In genomic region chrX:34918856-34919255, GRCh38 we compare ENCODE assay signal across 9 cellular contexts. TPM values are rescaled to one million over a fixed set of nuclear protein-coding genes. Genes with fewer than 3 reads are reported as not detected.
DNase-seq lines count a peak whose midpoint lies in the region; ATAC-seq, FAIRE-seq and TF ChIP-seq lines count a peak whose summit lies in the region.
"Had no signal": no experiment of that assay in that cellular context is flagged by ENCODE, and none has a peak within 500 bp of the region (broad histone marks: within the 10 kb centered on the region; RNA-seq: fewer than 3 reads in every experiment).

No MANE protein-coding gene starts in this region.

- TF ChIP-seq CTCF in A549 (IDR thresholded peaks at IDR 0.05), result peak; percentile 58
- TF ChIP-seq CTCF in left lung (IDR thresholded peaks at IDR 0.05), result no peak

- no peak for TF ChIP-seq POLR2A in A549 (IDR thresholded peaks at IDR 0.05; ENCODE audit: low read length)

- peak; percentile 68 to 72 for TF ChIP-seq RAD21 in A549 (conservative IDR thresholded peaks at IDR 0.05 in 1 of 2, IDR thresholded peaks at IDR 0.05 in 1 of 2)

- H3K27ac Mint-ChIP-seq in activated naive CD4-positive, alpha-beta T cell treated with anti-CD3 and anti-CD28 coated beads, Interleukin-2, amount 50 U/mL, for 72 hours, result no peak overlapping the region
- H3K27ac Mint-ChIP-seq: activated naive CD8-positive, alpha-beta T cell had no signal

- peak; percentile 99 for FAIRE-seq in A549 (lab: Jason Lieb, UNC)

- no peaks in the 10 kb centered on the region for H3K27me3 ChIP-seq in left lung

- 0% methylated on average over 1 of the region's 1 CpG for WGBS in A549 (ENCODE audit: missing lambda C conversion rate)

- H3K9me3 ChIP-seq in A549 (no peaks in the 10 kb centered on the region), left lung (no peaks in the 10 kb centered on the region)

- POLR2A ChIA-PET in A549 (lab: Yijun Ruan, JAX), result no interaction called here

- H3K36me3 ChIP-seq in left lung, result no peaks in the 10 kb centered on the region

- intact Hi-C loops in left lung (cut with DNase I), result no loop called here

- no peaks in the 10 kb centered on the region for H3K36me3 Mint-ChIP-seq in activated naive CD4-positive, alpha-beta T cell treated with anti-CD3 and anti-CD28 coated beads, Interleukin-2, amount 50 U/mL, for 72 hours
- H3K36me3 Mint-ChIP-seq: activated naive CD8-positive, alpha-beta T cell had no signal

- H3K4me2 ChIP-seq in A549, result peak overlapping the region; percentile 64

- peaks cover 31% of the 10 kb centered on the region for H3K4me1 ChIP-seq in A549
- H3K4me1 ChIP-seq in left lung, result no peaks in the 10 kb centered on the region

- H3K9me3 Mint-ChIP-seq in activated naive CD4-positive, alpha-beta T cell treated with anti-CD3 and anti-CD28 coated beads, Interleukin-2, amount 50 U/mL, for 72 hours, result no peaks in the 10 kb centered on the region

- TF ChIP-seq EP300 in A549 (IDR thresholded peaks at IDR 0.05), result no peak

- H3K4me3 ChIP-seq in A549 (no peak overlapping the region), left lung (no peak overlapping the region)

- peak; percentile 29 to 70 for DNase-seq in A549 (ENCODE audit: low read depth in 1 of 2, low spot score in 1 of 2)
- peak; percentile 52 for DNase-seq in HCEC 1CT
- DNase-seq in iPS DF 19.7 (ENCODE audit: low read depth, low spot score), result peak; percentile 3
- DNase-seq in activated naive CD4-positive, alpha-beta T cell treated with anti-CD3 and anti-CD28 coated beads, Interleukin-2, amount 50 U/mL, for 72 hours (ENCODE audit: low spot score in 2 of 2), result no peak
- DNase-seq in left lung, result no peak

- peak; percentile 86 to 94 for ATAC-seq in A549
- ATAC-seq in SK-N-SH treated with all-trans-retinoic acid at 6 μM for 48 hours, result peak; percentile 76
- no peak for ATAC-seq in activated naive CD4-positive, alpha-beta T cell treated with anti-CD3 and anti-CD28 coated beads, Interleukin-2, amount 50 U/mL, for 72 hours
- ATAC-seq in GM21367 (IDR thresholded peaks at IDR 0.05; ENCODE audit: unreplicated experiment), result no peak
- ATAC-seq in left lung, result no peak
- ATAC-seq in HG02840 (IDR thresholded peaks at IDR 0.05; ENCODE audit: low FRiP score, unreplicated experiment), result no peak

- CTCF ChIA-PET in A549 (lab: Yijun Ruan, JAX), result interaction anchor here (0.6 to 1.8 kb wide), 15 partner anchors 10 to 825 kb away, joined by 3 to 14 read pairs (median 3); no protein-coding TSS in a partner anchor

- H3K27ac ChIP-seq in A549 (peak overlapping the region; percentile 59 to 82), left lung (no peak overlapping the region)

TF ChIP-seq in A549, 52 proteins besides CTCF, POLR2A, EP300 and RAD21:
- TF ChIP-seq SMC3 (IDR thresholded peaks at IDR 0.05) (peak; percentile 78), REST (IDR thresholded peaks at IDR 0.05) (no peak)

TF ChIP-seq in SK-N-SH treated with all-trans-retinoic acid at 6 μM for 48 hours, 23 proteins besides CTCF, POLR2A, EP300 and RAD21:
- TF ChIP-seq PATZ1 (CRISPR knock-in tag; IDR thresholded peaks at IDR 0.05; ENCODE audit: borderline replicate concordance), result no peak
- TF ChIP-seq PPARA (CRISPR knock-in tag; IDR thresholded peaks at IDR 0.05; ENCODE audit: borderline replicate concordance), result no peak
- TF ChIP-seq BACH2 (CRISPR knock-in tag; IDR thresholded peaks at IDR 0.05; ENCODE audit: borderline replicate concordance), result no peak
- no peak for TF ChIP-seq ZNF70 (CRISPR knock-in tag; IDR thresholded peaks at IDR 0.05)
- TF ChIP-seq ZNF565 (CRISPR knock-in tag; conservative IDR thresholded peaks at IDR 0.05; ENCODE audit: low read depth), result no peak
- no peak for TF ChIP-seq TCF4 (CRISPR knock-in tag; IDR thresholded peaks at IDR 0.05; ENCODE audit: borderline replicate concordance)
- TF ChIP-seq CSDC2 (CRISPR knock-in tag; IDR thresholded peaks at IDR 0.05), result no peak
- TF ChIP-seq ZC3H10 (CRISPR knock-in tag; IDR thresholded peaks at IDR 0.05), result no peak
- TF ChIP-seq TSHZ2 (CRISPR knock-in tag; IDR thresholded peaks at IDR 0.05), result no peak
- TF ChIP-seq ZFP30 (CRISPR knock-in tag; IDR thresholded peaks at IDR 0.05), result no peak
- no peak for TF ChIP-seq ARNTL (CRISPR knock-in tag; IDR thresholded peaks at IDR 0.05; ENCODE audit: borderline replicate concordance, low read depth)
- TF ChIP-seq, protein P1, sequence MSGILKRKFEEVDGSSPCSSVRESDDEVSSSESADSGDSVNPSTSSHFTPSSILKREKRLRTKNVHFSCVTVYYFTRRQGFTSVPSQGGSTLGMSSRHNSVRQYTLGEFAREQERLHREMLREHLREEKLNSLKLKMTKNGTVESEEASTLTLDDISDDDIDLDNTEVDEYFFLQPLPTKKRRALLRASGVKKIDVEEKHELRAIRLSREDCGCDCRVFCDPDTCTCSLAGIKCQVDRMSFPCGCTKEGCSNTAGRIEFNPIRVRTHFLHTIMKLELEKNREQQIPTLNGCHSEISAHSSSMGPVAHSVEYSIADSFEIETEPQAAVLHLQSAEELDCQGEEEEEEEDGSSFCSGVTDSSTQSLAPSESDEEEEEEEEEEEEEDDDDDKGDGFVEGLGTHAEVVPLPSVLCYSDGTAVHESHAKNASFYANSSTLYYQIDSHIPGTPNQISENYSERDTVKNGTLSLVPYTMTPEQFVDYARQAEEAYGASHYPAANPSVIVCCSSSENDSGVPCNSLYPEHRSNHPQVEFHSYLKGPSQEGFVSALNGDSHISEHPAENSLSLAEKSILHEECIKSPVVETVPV (CRISPR knock-in tag; IDR thresholded peaks at IDR 0.05), result no peak

RNA-seq across cellular contexts. Expression of gene FAM47B, which starts 23.7 kb away (rescaled TPM):
- polyA plus RNA-seq in A549 (2011; rRNA removed) (not detected in 2 replicates), A549 (2017; fragmentation: RNase III; extraction: RNeasy Plus Mini Kit Qiagen cat#74134 plus additional on column Dnase treatment) (not detected in 3 replicates)
- polyA plus RNA-seq in A549 (2012; cell fraction: cytosol; rRNA removed), result not detected in 2 replicates
- not detected in 2 replicates for polyA plus RNA-seq in A549 (2012; cell fraction: nucleus; rRNA removed)
- polyA minus RNA-seq in A549 (2011; rRNA and poly(A)+ RNA removed), result not detected in 2 replicates
- total RNA-seq in activated naive CD4-positive, alpha-beta T cell treated with anti-CD3 and anti-CD28 coated beads, Interleukin-2, amount 50 U/mL, for 72 hours, result not detected
- total RNA-seq in left lung, result not detected

Comparison
In these comparisons a context has a peak if more than half of its experiments do, and no peak if none do; other contexts are left out.
1. ATAC-seq: peak in A549 (2 of 2) and SK-N-SH treated with all-trans-retinoic acid at 6 μM for 48 hours (single experiment); none in activated naive CD4-positive, alpha-beta T cell treated with anti-CD3 and anti-CD28 coated beads, Interleukin-2, amount 50 U/mL, for 72 hours (0 of 2), GM21367 (single experiment), left lung (single experiment) and HG02840 (single experiment).
2. DNase-seq: peak in A549 (2 of 2), HCEC 1CT (single experiment) and iPS DF 19.7 (single experiment); none in activated naive CD4-positive, alpha-beta T cell treated with anti-CD3 and anti-CD28 coated beads, Interleukin-2, amount 50 U/mL, for 72 hours (0 of 2) and left lung (0 of 2).
3. H3K27ac ChIP-seq: peak in A549 (2 of 2); none in left lung (0 of 2).